In genomic region chr15:34851007-34851406, GRCh38 we compare ENCODE assay signal across 17 cellular contexts. TPM values are rescaled to one million over a fixed set of nuclear protein-coding genes. Genes with fewer than 3 reads are reported as not detected.
A peak's percentile ranks its signal among the peaks of the same experiment; 100 is the strongest.
DNase-seq lines count a peak whose midpoint lies in the region; ATAC-seq, FAIRE-seq and TF ChIP-seq lines count a peak whose summit lies in the region.
"Had no signal": no experiment of that assay in that cellular context is flagged by ENCODE, and none has a peak within 500 bp of the region (broad histone marks: within the 10 kb centered on the region; RNA-seq: fewer than 3 reads in every experiment).

No MANE protein-coding gene starts in this region.

- TF ChIP-seq CTCF in DOHH2 (IDR thresholded peaks at IDR 0.05; ENCODE audit: low read depth, low read length, poor library complexity, severe bottlenecking) (no peak), activated B cell treated with CpG ODN at 0.5 μM for 24 hours (IDR thresholded peaks at IDR 0.05) (no peak)

- no peaks in the 10 kb centered on the region for H3K9me2 ChIP-seq in DOHH2 (replicated peaks; ENCODE audit: control insufficient read depth, low read length)

- peaks cover 31% of the 10 kb centered on the region for H3K4me1 ChIP-seq in DOHH2 (ENCODE audit: control insufficient read depth, low read length)
- H3K4me1 ChIP-seq in small intestine (ENCODE audit: control insufficient read depth in 2 of 2, insufficient read depth in 1 of 2, low read depth in 1 of 2, low read length in 1 of 2) = no peaks in the 10 kb centered on the region

- FAIRE-seq in small intestine (lab: Jason Lieb, UNC) = no peak

- H3K4me1 Mint-ChIP-seq in activated T-cell treated with anti-CD3 and anti-CD28 coated beads, Interleukin-2, amount 50 U/mL, for 24 hours (ENCODE audit: low read depth) = peaks cover 10% of the 10 kb centered on the region
- peaks cover 3% of the 10 kb centered on the region for H3K4me1 Mint-ChIP-seq in activated T-cell treated with anti-CD3 and anti-CD28 coated beads, Interleukin-2, amount 50 U/mL, for 4 hours (ENCODE audit: low read depth)
- H3K4me1 Mint-ChIP-seq in activated B cell treated with CpG ODN at 0.5 μM for 24 hours = peaks cover 36% of the 10 kb centered on the region
- peaks cover 15% of the 10 kb centered on the region for H3K4me1 Mint-ChIP-seq in stimulated activated memory B cell treated with anti-CD40 and anti-IgM and Interleukin-4, amounts not matched to agents 10 μg/mL and 1 μg/mL and 100 μg/mL, for 72 hours
- H3K4me1 Mint-ChIP-seq: GM23338 had no signal

- no peaks in the 10 kb centered on the region for H3K79me2 ChIP-seq in DOHH2 (ENCODE audit: control insufficient read depth, low read length)

- intact Hi-C loops in activated B cell treated with CpG ODN at 0.5 μM for 24 hours (cut with micrococcal nuclease) = no loop called here

- CTCF ChIA-PET in activated B cell treated with CpG ODN at 0.5 μM for 24 hours (lab: Charles Lee) = no interaction called here

- no peaks in the 10 kb centered on the region for H4K20me1 ChIP-seq in DOHH2 (ENCODE audit: control insufficient read depth, insufficient read depth, low read depth, low read length)

- H3K27me3 Mint-ChIP-seq in activated T-cell treated with anti-CD3 and anti-CD28 coated beads, Interleukin-2, amount 50 U/mL, for 24 hours = no peaks in the 10 kb centered on the region
- H3K27me3 Mint-ChIP-seq in activated T-cell treated with anti-CD3 and anti-CD28 coated beads, Interleukin-2, amount 50 U/mL, for 4 hours (ENCODE audit: low read depth) = no peaks in the 10 kb centered on the region
- no peaks in the 10 kb centered on the region for H3K27me3 Mint-ChIP-seq in activated B cell treated with CpG ODN at 0.5 μM for 24 hours
- no peaks in the 10 kb centered on the region for H3K27me3 Mint-ChIP-seq in stimulated activated memory B cell treated with anti-CD40 and anti-IgM and Interleukin-4, amounts not matched to agents 10 μg/mL and 1 μg/mL and 100 μg/mL, for 72 hours

- peak overlapping the region; percentile 13; the same call in 1 of the 2 replicates for H3K27ac ChIP-seq in DOHH2 (ENCODE audit: low read depth, low read length)
- no peak overlapping the region for H3K27ac ChIP-seq in small intestine (ENCODE audit: low read depth in 1 of 2, low read length in 1 of 2)
- H3K27ac ChIP-seq: HL-60 had no signal

- peak overlapping the region; percentile 20; the same call in 1 of the 2 replicates for H3K4me2 ChIP-seq in DOHH2 (ENCODE audit: low read length)
- H3K4me2 ChIP-seq: GM23338 had no signal

- ATAC-seq in activated T-cell treated with anti-CD3 and anti-CD28 coated beads, Interleukin-2, amount 50 U/mL, for 4 hours = no peak
- no peak for ATAC-seq in activated B cell treated with CpG ODN at 0.5 μM for 24 hours (ENCODE audit: low read depth)
- ATAC-seq in stimulated activated memory B cell treated with anti-CD40 and anti-IgM and Interleukin-4, amounts not matched to agents 10 μg/mL and 1 μg/mL and 100 μg/mL, for 72 hours = peak; percentile 72
- ATAC-seq: CD8-positive, alpha-beta T cell; GM23338 had no signal

- no peak for DNase-seq in activated T-cell treated with anti-CD3 and anti-CD28 coated beads, Interleukin-2, amount 50 U/mL, for 24 hours
- no peak for DNase-seq in activated T-cell treated with anti-CD3 and anti-CD28 coated beads, Interleukin-2, amount 50 U/mL, for 4 hours
- no peak for DNase-seq in activated B cell treated with CpG ODN at 0.5 μM for 24 hours
- DNase-seq in small intestine = no peak
- DNase-seq in GM03348 (ENCODE audit: low spot score) = no peak
- DNase-seq in NCI-H1436 treated with DMSO at 0.1 percent for 48 hours (lab: John Stamatoyannopoulos, UW) = no peak
- DNase-seq: 8988T; CD8-positive, alpha-beta T cell; COR-L47; DND-41; GF-D8; H7 had no signal

- no peak overlapping the region for H3K4me3 Mint-ChIP-seq in activated T-cell treated with anti-CD3 and anti-CD28 coated beads, Interleukin-2, amount 50 U/mL, for 24 hours
- H3K4me3 Mint-ChIP-seq in activated T-cell treated with anti-CD3 and anti-CD28 coated beads, Interleukin-2, amount 50 U/mL, for 4 hours = no peak overlapping the region
- H3K4me3 Mint-ChIP-seq in activated B cell treated with CpG ODN at 0.5 μM for 24 hours = peak overlapping the region; percentile 20
- no peak overlapping the region for H3K4me3 Mint-ChIP-seq in stimulated activated memory B cell treated with anti-CD40 and anti-IgM and Interleukin-4, amounts not matched to agents 10 μg/mL and 1 μg/mL and 100 μg/mL, for 72 hours
- H3K4me3 Mint-ChIP-seq: CD14-positive monocyte; CD8-positive, alpha-beta T cell; GM23338 had no signal

- peak overlapping the region; percentile 7 for H3K27ac Mint-ChIP-seq in activated T-cell treated with anti-CD3 and anti-CD28 coated beads, Interleukin-2, amount 50 U/mL, for 24 hours
- H3K27ac Mint-ChIP-seq in activated B cell treated with CpG ODN at 0.5 μM for 24 hours = peak overlapping the region; percentile 73
- peak overlapping the region; percentile 69 for H3K27ac Mint-ChIP-seq in stimulated activated memory B cell treated with anti-CD40 and anti-IgM and Interleukin-4, amounts not matched to agents 10 μg/mL and 1 μg/mL and 100 μg/mL, for 72 hours
- H3K27ac Mint-ChIP-seq: CD14-positive monocyte, GM23338 had no signal

- peaks cover 36% of the 10 kb centered on the region for H3K36me3 Mint-ChIP-seq in activated T-cell treated with anti-CD3 and anti-CD28 coated beads, Interleukin-2, amount 50 U/mL, for 24 hours (ENCODE audit: low read depth)
- H3K36me3 Mint-ChIP-seq in activated T-cell treated with anti-CD3 and anti-CD28 coated beads, Interleukin-2, amount 50 U/mL, for 4 hours (ENCODE audit: insufficient read depth) = peaks cover 13% of the 10 kb centered on the region
- H3K36me3 Mint-ChIP-seq in activated B cell treated with CpG ODN at 0.5 μM for 24 hours (ENCODE audit: low read depth) = peaks cover 24% of the 10 kb centered on the region
- H3K36me3 Mint-ChIP-seq in stimulated activated memory B cell treated with anti-CD40 and anti-IgM and Interleukin-4, amounts not matched to agents 10 μg/mL and 1 μg/mL and 100 μg/mL, for 72 hours = peaks cover 23% of the 10 kb centered on the region

- H3K27me3 ChIP-seq in DOHH2 (ENCODE audit: control insufficient read depth, low read length) (no peaks in the 10 kb centered on the region), small intestine (ENCODE audit: control insufficient read depth in 2 of 2, insufficient read depth in 2 of 2, low read length in 2 of 2) (no peaks in the 10 kb centered on the region)

- POLR2A ChIA-PET in activated B cell treated with CpG ODN at 0.5 μM for 24 hours (lab: Charles Lee) = no interaction called here

- H3K4me3 ChIP-seq in DOHH2 (ENCODE audit: low read length) = no peak overlapping the region
- no peak overlapping the region for H3K4me3 ChIP-seq in small intestine (ENCODE audit: low read depth in 1 of 2, low read length in 2 of 2)
- H3K4me3 ChIP-seq: GM23338 had no signal

- 85 to 96% (median 90%) methylated on average over 3 of the region's 3 CpGs for WGBS in small intestine, 3 donors

- no peaks in the 10 kb centered on the region for H3K9me3 Mint-ChIP-seq in activated T-cell treated with anti-CD3 and anti-CD28 coated beads, Interleukin-2, amount 50 U/mL, for 24 hours
- no peaks in the 10 kb centered on the region for H3K9me3 Mint-ChIP-seq in activated T-cell treated with anti-CD3 and anti-CD28 coated beads, Interleukin-2, amount 50 U/mL, for 4 hours
- H3K9me3 Mint-ChIP-seq in activated B cell treated with CpG ODN at 0.5 μM for 24 hours = no peaks in the 10 kb centered on the region
- peaks cover 3% of the 10 kb centered on the region for H3K9me3 Mint-ChIP-seq in stimulated activated memory B cell treated with anti-CD40 and anti-IgM and Interleukin-4, amounts not matched to agents 10 μg/mL and 1 μg/mL and 100 μg/mL, for 72 hours
- H3K9me3 Mint-ChIP-seq: CD8-positive, alpha-beta T cell had no signal

- H3K36me3 ChIP-seq in DOHH2 (ENCODE audit: control insufficient read depth, low read length) = peaks cover 16% of the 10 kb centered on the region
- H3K36me3 ChIP-seq in small intestine (ENCODE audit: control insufficient read depth in 2 of 2, insufficient read depth in 2 of 2, low read length in 2 of 2) = peaks cover 4% of the 10 kb centered on the region in 2 donors

- H3K9me3 ChIP-seq in DOHH2 (ENCODE audit: control insufficient read depth, insufficient read depth, low read length) (no peaks in the 10 kb centered on the region), small intestine (ENCODE audit: control insufficient read depth, low read depth) (no peaks in the 10 kb centered on the region)

- no peaks in the 10 kb centered on the region for H3F3A ChIP-seq in DOHH2 (ENCODE audit: control insufficient read depth, insufficient read depth)

RNA-seq across cellular contexts. Expression of gene ACTC1, which starts 55.7 kb away (rescaled TPM):
- total RNA-seq in activated T-cell treated with anti-CD3 and anti-CD28 coated beads, Interleukin-2, amount 50 U/mL, for 4 hours = not detected
- not detected in 2 replicates for total RNA-seq in activated B cell treated with CpG ODN at 0.5 μM for 24 hours
- polyA plus RNA-seq in small intestine = 10 to 100 TPM in 1 of 3 donors, under 1 TPM in 2; 0.27 to 35.1 (median 0.89) TPM
- total RNA-seq: CD8-positive, alpha-beta T cell had no signal
- polyA plus RNA-seq: CD14-positive monocyte had no signal

Comparison
In these comparisons a context has a peak if more than half of its experiments do, and no peak if none do; other contexts are left out.
1. H3K27ac Mint-ChIP-seq: peak in every context shown above with its lines; median percentile 73 in activated B cell treated with CpG ODN at 0.5 μM for 24 hours; 69 in stimulated activated memory B cell treated with anti-CD40 and anti-IgM and Interleukin-4, amounts not matched to agents 10 μg/mL and 1 μg/mL and 100 μg/mL, for 72 hours; 7 in activated T-cell treated with anti-CD3 and anti-CD28 coated beads, Interleukin-2, amount 50 U/mL, for 24 hours.